In genomic region chr12:108606492-108606891, GRCh38 we compare ENCODE assay signal across 16 cellular contexts. TPM values are rescaled to one million over a fixed set of nuclear protein-coding genes. Genes with fewer than 3 reads are reported as not detected.
DNase-seq lines count a peak whose midpoint lies in the region; ATAC-seq lines count a peak whose summit lies in the region.
"Had no signal": no experiment of that assay in that cellular context is flagged by ENCODE, and none has a peak within 500 bp of the region (broad histone marks: within the 10 kb centered on the region; RNA-seq: fewer than 3 reads in every experiment).

No MANE protein-coding gene starts in this region.

- H3K4me1 Mint-ChIP-seq in activated T-cell treated with anti-CD3 and anti-CD28 coated beads, Interleukin-2, amount 50 U/mL, for 24 hours (ENCODE audit: low read depth), result peaks cover 2% of the 10 kb centered on the region
- H3K4me1 Mint-ChIP-seq in stimulated activated effector memory CD8-positive, alpha-beta T cell treated with anti-CD3 and anti-CD28 coated beads, Interleukin-12 subunit alpha, Interleukin-12 subunit beta, amount 100 ng/mL, for 72 hours, result peaks cover 15% of the 10 kb centered on the region

- no peaks in the 10 kb centered on the region for H3K27me3 Mint-ChIP-seq in activated T-cell treated with anti-CD3 and anti-CD28 coated beads, Interleukin-2, amount 50 U/mL, for 24 hours

- intact Hi-C loops in sciatic nerve (cut with DNase I), result no loop called here

- no peaks in the 10 kb centered on the region for H3K36me3 Mint-ChIP-seq in activated T-cell treated with anti-CD3 and anti-CD28 coated beads, Interleukin-2, amount 50 U/mL, for 24 hours (ENCODE audit: low read depth)
- H3K36me3 Mint-ChIP-seq in stimulated activated effector memory CD8-positive, alpha-beta T cell treated with anti-CD3 and anti-CD28 coated beads, Interleukin-12 subunit alpha, Interleukin-12 subunit beta, amount 100 ng/mL, for 72 hours, result peaks cover 21% of the 10 kb centered on the region
- H3K36me3 Mint-ChIP-seq: CD8-positive, alpha-beta T cell had no signal

- ATAC-seq in stimulated activated effector memory CD8-positive, alpha-beta T cell treated with anti-CD3 and anti-CD28 coated beads, Interleukin-12 subunit alpha, Interleukin-12 subunit beta, amount 100 ng/mL, for 72 hours, result no peak
- no peak for ATAC-seq in sciatic nerve
- ATAC-seq: CD8-positive, alpha-beta T cell; HCT116; PC-3 had no signal

- DNase-seq in activated T-cell treated with anti-CD3 and anti-CD28 coated beads, Interleukin-2, amount 50 U/mL, for 24 hours, result no peak
- no peak for DNase-seq in activated T-cell treated with anti-CD3 and anti-CD28 coated beads for 4 hours
- peak; percentile 59 for DNase-seq in NCI-H69 (lab: John Stamatoyannopoulos, UW)
- peak; percentile 40 for DNase-seq in fibroblast of peridontal ligament (ENCODE audit: extremely low read depth)
- no peak for DNase-seq in stimulated activated effector memory CD8-positive, alpha-beta T cell treated with anti-CD3 and anti-CD28 coated beads, Interleukin-12 subunit alpha, Interleukin-12 subunit beta, amount 100 ng/mL, for 72 hours (ENCODE audit: low spot score in 2 of 2)
- DNase-seq in AML-193 (lab: John Stamatoyannopoulos, UW), result no peak
- no peak for DNase-seq in sciatic nerve (ENCODE audit: low spot score)
- DNase-seq in stimulated activated CD4-positive, alpha-beta T cell treated with anti-CD3 and anti-CD28 coated beads, Interleukin-1b, Interleukin-23, amount 100 ng/mL, for 48 hours, result no peak
- DNase-seq: ACHN; CD8-positive, alpha-beta T cell; DMS79 treated with DMSO at 0.1 percent for 48 hours; NCI-H187; NCI-H446; PC-3 had no signal

- H3K27ac Mint-ChIP-seq in activated T-cell treated with anti-CD3 and anti-CD28 coated beads, Interleukin-2, amount 50 U/mL, for 24 hours, result peak overlapping the region; percentile 52
- peak overlapping the region; percentile 96 for H3K27ac Mint-ChIP-seq in stimulated activated effector memory CD8-positive, alpha-beta T cell treated with anti-CD3 and anti-CD28 coated beads, Interleukin-12 subunit alpha, Interleukin-12 subunit beta, amount 100 ng/mL, for 72 hours
- H3K27ac Mint-ChIP-seq: CD8-positive, alpha-beta T cell had no signal

- H3K9me3 Mint-ChIP-seq in activated T-cell treated with anti-CD3 and anti-CD28 coated beads, Interleukin-2, amount 50 U/mL, for 24 hours, result no peaks in the 10 kb centered on the region
- H3K9me3 Mint-ChIP-seq in stimulated activated effector memory CD8-positive, alpha-beta T cell treated with anti-CD3 and anti-CD28 coated beads, Interleukin-12 subunit alpha, Interleukin-12 subunit beta, amount 100 ng/mL, for 72 hours, result no peaks in the 10 kb centered on the region
- H3K9me3 Mint-ChIP-seq: CD8-positive, alpha-beta T cell had no signal

- H3K4me3 Mint-ChIP-seq in activated T-cell treated with anti-CD3 and anti-CD28 coated beads, Interleukin-2, amount 50 U/mL, for 24 hours, result no peak overlapping the region
- H3K4me3 Mint-ChIP-seq in stimulated activated effector memory CD8-positive, alpha-beta T cell treated with anti-CD3 and anti-CD28 coated beads, Interleukin-12 subunit alpha, Interleukin-12 subunit beta, amount 100 ng/mL, for 72 hours, result no peak overlapping the region
- H3K4me3 Mint-ChIP-seq: B cell; CD8-positive, alpha-beta T cell had no signal

RNA-seq across cellular contexts. Expression of gene TMEM119, which starts 8.6 kb away (rescaled TPM):
- total RNA-seq in sciatic nerve, result 31.1 TPM
- total RNA-seq: PC-3 had no signal

RNA-seq across cellular contexts. Expression of gene SELPLG, which starts 27.2 kb away (rescaled TPM):
- 12.3 TPM for total RNA-seq in sciatic nerve

RNA-seq across cellular contexts. Expression of gene ISCU, which starts 44.1 kb away (rescaled TPM):
- 132 TPM for total RNA-seq in sciatic nerve

RNA-seq across cellular contexts. Expression of gene SART3, which starts 45.5 kb away (rescaled TPM):
- 56.4 TPM for total RNA-seq in sciatic nerve

Comparison
In these comparisons a context has a peak if more than half of its experiments do, and no peak if none do; other contexts are left out.
1. DNase-seq: peak in NCI-H69 (single experiment) and fibroblast of peridontal ligament (single experiment); none in activated T-cell treated with anti-CD3 and anti-CD28 coated beads, Interleukin-2, amount 50 U/mL, for 24 hours (single experiment), activated T-cell treated with anti-CD3 and anti-CD28 coated beads for 4 hours (single experiment), stimulated activated effector memory CD8-positive, alpha-beta T cell treated with anti-CD3 and anti-CD28 coated beads, Interleukin-12 subunit alpha, Interleukin-12 subunit beta, amount 100 ng/mL, for 72 hours (0 of 2), AML-193 (0 of 2), sciatic nerve (single experiment) and stimulated activated CD4-positive, alpha-beta T cell treated with anti-CD3 and anti-CD28 coated beads, Interleukin-1b, Interleukin-23, amount 100 ng/mL, for 48 hours (single experiment).